ENCODE assay signal across 29 cellular contexts in the genomic region with DNA sequence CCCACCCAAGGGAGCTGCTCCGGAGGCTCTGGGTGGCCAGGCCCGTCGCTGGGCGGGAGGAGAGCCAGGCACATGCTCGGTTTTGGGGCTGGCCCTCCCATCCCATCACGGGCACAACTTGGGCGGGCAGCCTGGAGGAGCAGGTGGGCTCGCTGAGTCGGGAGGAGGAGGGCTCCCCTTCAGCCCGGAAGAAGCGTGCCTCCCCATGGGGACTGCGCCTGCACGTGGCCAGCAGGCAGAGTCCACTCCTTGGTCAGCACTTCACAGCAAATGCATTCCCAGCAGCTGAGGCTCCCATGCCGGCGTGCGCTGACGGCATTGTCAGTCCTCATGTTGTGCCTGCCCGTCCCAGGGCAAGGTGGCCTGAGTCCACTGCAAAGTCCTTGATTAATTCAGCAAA.
"Had no signal": no experiment of that assay in that cellular context is flagged by ENCODE, and none has a peak within 500 bp of the region (broad histone marks: within the 10 kb centered on the region; RNA-seq: fewer than 3 reads in every experiment).

No MANE protein-coding gene starts in this region.

- H3K27ac ChIP-seq: ascending aorta, cardiac muscle cell, VCaP had no signal

- H3K4me1 ChIP-seq: ascending aorta had no signal

- H3K36me3 ChIP-seq: ascending aorta, cardiac muscle cell had no signal

- ATAC-seq: activated CD8-positive, alpha-beta memory T cell treated with anti-CD3 and anti-CD28 coated beads, Interleukin-2, amount 10 ng/mL, durations not matched to agents 7 days and 5 days; activated CD8-positive, alpha-beta T cell treated with anti-CD3 and anti-CD28 coated beads, Interleukin-2, amount 10 ng/mL, durations not matched to agents 7 days and 5 days; activated naive CD8-positive, alpha-beta T cell treated with anti-CD3 and anti-CD28 coated beads, Interleukin-2, amount 50 U/mL, for 24 hours had no signal

- FAIRE-seq: bronchial epithelial cell, TTC549 had no signal

- DNase-seq: activated B cell treated with CpG ODN at 0.5 μM for 24 hours; activated CD4-positive, alpha-beta memory T cell treated with anti-CD3 and anti-CD28 coated beads, Interleukin-2, amount 10 ng/mL, durations not matched to agents 7 days and 5 days; activated CD4-positive, alpha-beta T cell treated with anti-CD3 and anti-CD28 coated beads for 4 hours; activated CD4-positive, alpha-beta T cell treated with anti-CD3 and anti-CD28 coated beads, Interleukin-2, amount 10 ng/mL, durations not matched to agents 7 days and 5 days; activated CD4-positive, alpha-beta T cell treated with anti-CD3 and anti-CD28 coated beads, Interleukin-2, amount 50 U/mL, for 48 hours; activated CD4-positive, CD25-positive, alpha-beta regulatory T cell treated with anti-CD3 and anti-CD28 coated beads, Interleukin-2, amount 50 U/mL, for 72 hours; activated CD8-positive, alpha-beta memory T cell treated with anti-CD3 and anti-CD28 coated beads for 24 hours; activated CD8-positive, alpha-beta memory T cell treated with anti-CD3 and anti-CD28 coated beads, Interleukin-2, amount 10 ng/mL, durations not matched to agents 7 days and 5 days; activated CD8-positive, alpha-beta memory T cell treated with anti-CD3 and anti-CD28 coated beads, Interleukin-2, amount 50 U/mL, for 48 hours; activated CD8-positive, alpha-beta T cell treated with anti-CD3 and anti-CD28 coated beads, Interleukin-2, amount 10 ng/mL, durations not matched to agents 7 days and 5 days; activated effector memory CD4-positive, alpha-beta T cell treated with Interleukin-2 at 50 U/mL for 16 hours; activated gamma-delta T cell; activated naive CD4-positive, alpha-beta T cell treated with anti-CD3 and anti-CD28 coated beads, Interleukin-2, amount 10 ng/mL, durations not matched to agents 7 days and 5 days; activated naive CD4-positive, alpha-beta T cell treated with Interleukin-2 at 50 U/mL for 16 hours; activated naive CD8-positive, alpha-beta T cell treated with anti-CD3 and anti-CD28 coated beads, Interleukin-2, amount 10 ng/mL, durations not matched to agents 7 days and 5 days; activated naive CD8-positive, alpha-beta T cell treated with anti-CD3 and anti-CD28 coated beads, Interleukin-2, amount 50 U/mL, for 24 hours; activated T-cell treated with anti-CD3 and anti-CD28 coated beads, Interleukin-2, amount 50 U/mL, for 24 hours; activated T-cell treated with anti-CD3 and anti-CD28 coated beads, Interleukin-2, amount 50 U/mL, for 48 hours; amygdala; anterior cingulate cortex; cerebellar nuclear complex; T-helper 1 cell; T-helper 2 cell; T-helper 9 cell had no signal

- H3K9me3 ChIP-seq: ascending aorta had no signal

- H3K27me3 ChIP-seq: ascending aorta, cardiac muscle cell had no signal

- H3K4me3 ChIP-seq: ascending aorta, cardiac muscle cell had no signal
